Comparison of ENCODE assay signal across 21 cellular contexts in genomic region chr22:44328326-44328725, GRCh38. TPM values are rescaled to one million over a fixed set of nuclear protein-coding genes. Genes with fewer than 3 reads are reported as not detected.
"Had no signal": no experiment of that assay in that cellular context is flagged by ENCODE, and none has a peak within 500 bp of the region (broad histone marks: within the 10 kb centered on the region; RNA-seq: fewer than 3 reads in every experiment).

No MANE protein-coding gene starts in this region.

- ATAC-seq: heart right ventricle, left cardiac atrium, sciatic nerve had no signal

- H3K36me3 ChIP-seq: breast epithelium, heart right ventricle, tibial artery, WERI-Rb-1 had no signal

- H3K4me1 ChIP-seq: breast epithelium had no signal

- DNase-seq: activated CD4-positive, alpha-beta T cell treated with anti-CD3 and anti-CD28 coated beads for 36 hours; activated CD4-positive, alpha-beta T cell treated with anti-CD3 and anti-CD28 coated beads, Interleukin-2, amount 50 U/mL, for 4 hours; activated CD8-positive, alpha-beta memory T cell treated with anti-CD3 and anti-CD28 coated beads for 24 hours; activated CD8-positive, alpha-beta memory T cell treated with anti-CD3 and anti-CD28 coated beads, Interleukin-2, amount 50 U/mL, for 4 hours; activated T-cell treated with anti-CD3 and anti-CD28 coated beads, Interleukin-2, amount 50 U/mL, for 24 hours; endodermal cell; heart right ventricle; islet precursor cell; left cardiac atrium; naive B cell; posterior cingulate gyrus; small intestine; stimulated activated CD4-positive, alpha-beta T cell treated with anti-CD3 and anti-CD28 coated beads, Interleukin-2, amount 100 ng/mL, for 24 hours; stimulated activated naive CD8-positive, alpha-beta T cell treated with anti-CD3 and anti-CD28 coated beads, Interleukin-15, amount 100 ng/mL, for 72 hours; tibial artery; WERI-Rb-1 had no signal

- H3K9me3 ChIP-seq: breast epithelium, heart right ventricle, tibial artery had no signal

- H3K4me3 ChIP-seq: breast epithelium, coronary artery, heart right ventricle, tibial artery had no signal

- H3K27ac ChIP-seq: breast epithelium, coronary artery, heart right ventricle, tibial artery, WERI-Rb-1 had no signal

RNA-seq across cellular contexts. Expression of gene SHISAL1, which starts 15.6 kb away (rescaled TPM):
- total RNA-seq: activated CD4-positive, alpha-beta T cell treated with anti-CD3 and anti-CD28 coated beads for 36 hours; activated T-helper 17 cell treated with anti-CD3 and anti-CD28 coated beads, Interleukin-2, amount 50 U/mL, for 72 hours; T-helper 2 cell treated with Interferon-gamma antibody and Interleukin-4, amounts not matched to agents 100 ng/mL and 5 ng/mL, for 36 hours had no signal
